11 cellular contexts compared by ENCODE assay signal in genomic region chr4:180909279-180909678, GRCh38.
DNase-seq lines count a peak whose midpoint lies in the region; ATAC-seq and TF ChIP-seq lines count a peak whose summit lies in the region.
"Had no signal": no experiment of that assay in that cellular context is flagged by ENCODE, and none has a peak within 500 bp of the region (broad histone marks: within the 10 kb centered on the region; RNA-seq: fewer than 3 reads in every experiment).

No MANE protein-coding gene starts in this region.

- H3K4ac ChIP-seq in H9 (ENCODE audit: low read depth, low read length), result no peak overlapping the region

- no peaks in the 10 kb centered on the region for H3K9me3 ChIP-seq in H9 (ENCODE audit: control insufficient read depth, low read depth, low read length)
- H3K9me3 ChIP-seq in esophagus squamous epithelium, result no peaks in the 10 kb centered on the region
- H3K9me3 ChIP-seq: SJSA1 had no signal

- H2BK20ac ChIP-seq in H9 (ENCODE audit: low read depth, low read length, poor library complexity, severe bottlenecking), result no peak overlapping the region

- no peaks in the 10 kb centered on the region for H3K36me3 Mint-ChIP-seq in H9 (ENCODE audit: insufficient read depth in 1 of 3, low read depth in 3 of 3)
- H3K36me3 Mint-ChIP-seq: brain had no signal

- no peak overlapping the region for H3K27ac Mint-ChIP-seq in H9
- H3K27ac Mint-ChIP-seq: brain had no signal

- H3K79me2 ChIP-seq in H9 (ENCODE audit: insufficient read depth, low read length), result no peaks in the 10 kb centered on the region; the same call in 1 of the 2 replicates

- H3K4me3 Mint-ChIP-seq in H9, result no peak overlapping the region
- H3K4me3 Mint-ChIP-seq: brain had no signal

- no peaks in the 10 kb centered on the region for H3K79me1 ChIP-seq in H9 (ENCODE audit: insufficient read depth, low read depth, low read length, poor library complexity, severe bottlenecking)

- H3K4me2 ChIP-seq in H9 (ENCODE audit: insufficient read depth, insufficient read length, low read length), result no peak overlapping the region

- intact Hi-C loops in esophagus squamous epithelium (cut with DNase I), result no loop called here

- no peak for TF ChIP-seq POLR2A in esophagus squamous epithelium (IDR thresholded peaks at IDR 0.05)

- no peak overlapping the region for H2BK15ac ChIP-seq in H9 (ENCODE audit: low read depth, low read length)

- no peak overlapping the region for H4K8ac ChIP-seq in H9 (replicated peaks; ENCODE audit: insufficient read length, low read depth, low read length)

- no peaks in the 10 kb centered on the region for H3K27me3 Mint-ChIP-seq in H9 (ENCODE audit: low read depth)
- H3K27me3 Mint-ChIP-seq: brain had no signal

- H3T11ph ChIP-seq in H9 (ENCODE audit: low read length), result no peak overlapping the region

- ATAC-seq in GM21367 (IDR thresholded peaks at IDR 0.05; ENCODE audit: unreplicated experiment) (no peak), GM19463 (IDR thresholded peaks at IDR 0.05; ENCODE audit: unreplicated experiment) (no peak)

- H2BK120ac ChIP-seq in H9 (ENCODE audit: low read depth, low read length, poor library complexity, severe bottlenecking), result no peak overlapping the region

- no peak overlapping the region for H4K91ac ChIP-seq in H9 (ENCODE audit: insufficient read length, low read depth, low read length)

- no peak overlapping the region for H2BK5ac ChIP-seq in H9 (ENCODE audit: insufficient read length, low read length)

- no peaks in the 10 kb centered on the region for H4K20me1 ChIP-seq in H9 (ENCODE audit: control insufficient read depth, insufficient read depth, insufficient read length)

- H3K18ac ChIP-seq in H9 (ENCODE audit: insufficient read length, low read depth, low read length), result no peak overlapping the region

- no peak overlapping the region for H2AK5ac ChIP-seq in H9 (ENCODE audit: insufficient read length, low read length)

- H3K36me3 ChIP-seq in esophagus squamous epithelium, result no peaks in the 10 kb centered on the region
- H3K36me3 ChIP-seq: SJSA1 had no signal

- H3K14ac ChIP-seq in H9 (ENCODE audit: insufficient read depth, low read length), result no peak overlapping the region

- no peaks in the 10 kb centered on the region for H3K27me3 ChIP-seq in H9 (ENCODE audit: insufficient read depth, low read length)
- H3K27me3 ChIP-seq in esophagus squamous epithelium, result peaks cover 0 to 15% (median 0%) of the 10 kb centered on the region in 4 donors
- H3K27me3 ChIP-seq: SJSA1 had no signal

- H3K27ac ChIP-seq in H9 (ENCODE audit: insufficient read length, low read depth, low read length), result no peak overlapping the region
- no peak overlapping the region for H3K27ac ChIP-seq in esophagus squamous epithelium
- H3K27ac ChIP-seq: SJSA1 had no signal

- no peak overlapping the region for H2AFZ ChIP-seq in H9 (ENCODE audit: low read length)

- TF ChIP-seq CTCF in H9 (conservative IDR thresholded peaks at IDR 0.05) (peak; percentile 76), esophagus squamous epithelium (IDR thresholded peaks at IDR 0.05) (peak in 2 of 6 experiments; percentile 8 to 49)

- DNase-seq in COLO829 (ENCODE audit: low spot score), result peak; percentile 18
- peak; percentile 69 for DNase-seq in H9
- peak; percentile 12 for DNase-seq in RKO (ENCODE audit: low spot score)
- DNase-seq in iPS-NIHi11 (ENCODE audit: low spot score), result peak; percentile 63
- no peak for DNase-seq in esophagus squamous epithelium (lab: John Stamatoyannopoulos, UW)
- no peak for DNase-seq in SHP77 treated with DMSO at 0.1 percent for 48 hours (lab: John Stamatoyannopoulos, UW)
- DNase-seq: NCI-H1436 had no signal

- H3K4me1 ChIP-seq in H9 (ENCODE audit: insufficient read depth, low read length), result no peaks in the 10 kb centered on the region
- H3K4me1 ChIP-seq in esophagus squamous epithelium, result no peaks in the 10 kb centered on the region

- H3K4me1 Mint-ChIP-seq in H9, result peaks cover 0 to 3% of the 10 kb centered on the region in 2 experiments; a peak in 1 of 4 replicates

- no peaks in the 10 kb centered on the region for H3K23me2 ChIP-seq in H9 (ENCODE audit: insufficient read length, low read depth, low read length, poor library complexity, severe bottlenecking)

- H3K56ac ChIP-seq in H9 (ENCODE audit: insufficient read length, low read depth, low read length), result no peak overlapping the region

- H4K5ac ChIP-seq in H9 (ENCODE audit: insufficient read length, low read depth, low read length), result no peak overlapping the region

- H3K23ac ChIP-seq in H9 (ENCODE audit: insufficient read length, low read depth, low read length), result no peak overlapping the region

- no CpG with 5 or more reads among the region's 1 CpG for WGBS in H9 (ENCODE audit: extremely low coverage, insufficient read length, low lambda C conversion rate)
- WGBS in esophagus squamous epithelium, 2 donors, result 71 to 86% methylated on average over 1 of the region's 1 CpG

- H3K4me3 ChIP-seq in esophagus squamous epithelium, result no peak overlapping the region
- H3K4me3 ChIP-seq: SJSA1 had no signal

- no peak overlapping the region for H3K9ac ChIP-seq in H9 (ENCODE audit: extremely low read depth, insufficient read length, low read length)

- H2BK12ac ChIP-seq in H9 (ENCODE audit: insufficient read length, low read depth, low read length), result no peak overlapping the region

- H3K9me3 Mint-ChIP-seq in H9, result no peaks in the 10 kb centered on the region

Comparison
In these comparisons a context has a peak if more than half of its experiments do, and no peak if none do; other contexts are left out.
1. DNase-seq: peak in COLO829 (single experiment), H9 (single experiment), RKO (single experiment) and iPS-NIHi11 (single experiment); none in esophagus squamous epithelium (single experiment) and SHP77 treated with DMSO at 0.1 percent for 48 hours (single experiment).